In genomic region chr11:115577701-115578100, GRCh38 we compare ENCODE assay signal across 18 cellular contexts.
"Had no signal": no experiment of that assay in that cellular context is flagged by ENCODE, and none has a peak within 500 bp of the region (broad histone marks: within the 10 kb centered on the region; RNA-seq: fewer than 3 reads in every experiment).

No MANE protein-coding gene starts in this region.

- H3K4me3 ChIP-seq: K562, SJCRH30 had no signal

- H3K9me3 ChIP-seq: SJCRH30 had no signal

- DNase-seq: Kasumi-1, MM.1S, NCI-H1092 treated with DMSO at 0.1 percent for 48 hours, NCI-H1436, NCI-H187 treated with DMSO at 0.1 percent for 48 hours, NCI-H2029 treated with DMSO at 0.1 percent for 48 hours, NCI-H2171 treated with DMSO at 0.1 percent for 48 hours, NCI-H345, NCI-H446 treated with DMSO at 0.1 percent for 48 hours, NCI-H510A treated with DMSO at 0.1 percent for 48 hours, NCI-H526, NCI-H748 treated with DMSO at 0.1 percent for 48 hours, SHP77 treated with DMSO at 0.1 percent for 48 hours, SJCRH30 had no signal

- H3K27ac Mint-ChIP-seq: IgD-negative memory B cell had no signal

- H3K36me3 Mint-ChIP-seq: IgD-negative memory B cell had no signal

- H3K36me3 ChIP-seq: SJCRH30 had no signal

- H3K27me3 ChIP-seq: SJCRH30 had no signal

- H3K4me1 Mint-ChIP-seq: IgD-negative memory B cell had no signal

- H3K27ac ChIP-seq: HL-60, KMS-11, SJCRH30 had no signal
